19 cellular contexts compared by ENCODE assay signal in genomic region chr12:32446306-32447119, GRCh38. TPM values are rescaled to one million over a fixed set of nuclear protein-coding genes. Genes with fewer than 3 reads are reported as not detected.
DNase-seq lines count a peak whose midpoint lies in the region; ATAC-seq, FAIRE-seq and TF ChIP-seq lines count a peak whose summit lies in the region.
"Had no signal": no experiment of that assay in that cellular context is flagged by ENCODE, and none has a peak within 500 bp of the region (broad histone marks: within the 10 kb centered on the region; RNA-seq: fewer than 3 reads in every experiment).

No MANE protein-coding gene starts in this region.

- no peak for TF ChIP-seq RAD21 in H1 (IDR thresholded peaks at IDR 0.05 in 1 of 2, conservative IDR thresholded peaks at IDR 0.05 in 1 of 2; ENCODE audit: low read depth in 2 of 2, low read length in 2 of 2)

- intact Hi-C loops in Right ventricle myocardium superior (cut with DNase I) (no loop called here), left cardiac atrium (cut with DNase I) (loop anchor here (5.0 kb wide), 3 partner anchors 44 to 211 kb away; no protein-coding TSS in a partner anchor)

- no peak overlapping the region for H3K23ac ChIP-seq in H1 (ENCODE audit: insufficient read length)

- H3K27me3 ChIP-seq in H1 (replicated peaks in 1 of 4; ENCODE audit: control insufficient read depth in 3 of 4, extremely low read depth in 1 of 4, insufficient read depth in 3 of 4, low read length in 3 of 4) = no peaks in the 10 kb centered on the region
- H3K27me3 ChIP-seq: left lung, spleen had no signal

- no peak overlapping the region for H2BK120ac ChIP-seq in H1 (replicated peaks; ENCODE audit: low read depth, low read length)

- FAIRE-seq in H1 (lab: Jason Lieb, UNC) (peak; percentile 63), urothelium cell line (lab: Jason Lieb, UNC) (peak; percentile 78), GM19239 (lab: Jason Lieb, UNC) (no peak)

- peak overlapping the region; percentile 37 for H2BK5ac ChIP-seq in H1 (ENCODE audit: low read depth, low read length)

- H4K20me1 ChIP-seq in H1 (replicated peaks in 1 of 2; ENCODE audit: control insufficient read depth in 1 of 2, insufficient read depth in 2 of 2, low read length in 2 of 2) = peaks cover 3 to 5% of the 10 kb centered on the region in 2 experiments

- H4K5ac ChIP-seq in H1 (ENCODE audit: insufficient read length, low read depth, low read length) = no peak overlapping the region

- H3K14ac ChIP-seq in H1 (ENCODE audit: insufficient read length) = no peak overlapping the region

- H3K23me2 ChIP-seq in H1 (ENCODE audit: low read depth, low read length) = no peaks in the 10 kb centered on the region

- H3K9ac ChIP-seq in H1 (replicated peaks in 1 of 4; ENCODE audit: extremely low read depth in 1 of 4, low read depth in 3 of 4, low read length in 3 of 4) = peak overlapping the region in 1 of 4 experiments; percentile 36; a peak in 1 of 7 replicates
- H3K9ac ChIP-seq: GM23248 had no signal

- no peak overlapping the region for H4K8ac ChIP-seq in H1 (ENCODE audit: extremely low read depth, insufficient read depth, low read length)

- peak overlapping the region in 1 of 2 experiments; percentile 51; a peak in 1 of 4 replicates for H3K4me2 ChIP-seq in H1 (ENCODE audit: insufficient read depth in 1 of 2, low read depth in 2 of 2, low read length in 2 of 2)

- H3K9me3 ChIP-seq in H1 (ENCODE audit: insufficient read depth in 2 of 2, low read depth in 1 of 2, low read length in 1 of 2) = no peaks in the 10 kb centered on the region
- H3K9me3 ChIP-seq: left lung, spleen had no signal

- peak overlapping the region; percentile 15 for H4K91ac ChIP-seq in H1 (replicated peaks; ENCODE audit: insufficient read length, low read length)

- peak overlapping the region; percentile 51; the same call in 1 of the 2 replicates for H2BK15ac ChIP-seq in H1 (ENCODE audit: low read length)

- CTCF ChIA-PET in H1 (lab: Charles Lee; ENCODE audit: partially characterized antibody) = interaction anchor here (0.6 to 1.3 kb wide), 4 partner anchors 13 to 1142 kb away, joined by 3 to 4 read pairs (median 4); no protein-coding TSS in a partner anchor

- peak overlapping the region; percentile 46; the same call in 1 of the 2 replicates for H2BK12ac ChIP-seq in H1 (ENCODE audit: low read depth, low read length)

- no peak for DNase-seq in Right ventricle myocardium superior
- no peak for DNase-seq in left cardiac atrium
- no peak for DNase-seq in H1 (ENCODE audit: low read depth in 1 of 2, low spot score in 2 of 2)
- DNase-seq in left kidney (ENCODE audit: low read depth, low spot score) = peak; percentile 70
- DNase-seq in urothelium cell line (ENCODE audit: low spot score) = no peak
- DNase-seq in GM19239 (ENCODE audit: insufficient read length, low spot score) = no peak
- no peak for DNase-seq in NCI-H69 (lab: John Stamatoyannopoulos, UW)
- DNase-seq: activated CD8-positive, alpha-beta T cell treated with anti-CD3 and anti-CD28 coated beads for 36 hours; activated T-cell treated with anti-CD3 and anti-CD28 coated beads, Interleukin-2, amount 50 U/mL, for 72 hours; caudate nucleus; effector CD8-positive, alpha-beta T cell; left lung; NCI-H1930; NCI-H526; spleen; stimulated activated naive CD8-positive, alpha-beta T cell treated with anti-CD3 and anti-CD28 coated beads, Interleukin-15, Interleukin-2, amounts not matched to agents 100 U/mL and 50 U/mL, for 24 hours had no signal

- no peak overlapping the region for H2BK20ac ChIP-seq in H1 (ENCODE audit: low read length)

- H3K79me1 ChIP-seq in H1 (ENCODE audit: low read depth, low read length) = peaks cover 8% of the 10 kb centered on the region

- H3K79me2 ChIP-seq in H1 (ENCODE audit: control insufficient read depth in 1 of 2, insufficient read depth in 2 of 2, low read length in 2 of 2) = peaks cover 19 to 96% of the 10 kb centered on the region in 2 experiments

- H2AK5ac ChIP-seq in H1 (ENCODE audit: low read depth, low read length) = peak overlapping the region; percentile 76; the same call in 1 of the 2 replicates

- H3K4me1 ChIP-seq in H1 (replicated peaks in 1 of 4; ENCODE audit: control insufficient read depth in 3 of 4, insufficient read depth in 4 of 4, low read length in 3 of 4) = peaks cover 0 to 17% (median 16%) of the 10 kb centered on the region in 4 experiments; a peak in 5 of 7 replicates

- TF ChIP-seq POLR2A in H1 (IDR thresholded peaks at IDR 0.05; ENCODE audit: control extremely low read depth in 1 of 2, low read depth in 2 of 2, low read length in 2 of 2) = no peak

- H3K56ac ChIP-seq in H1 (replicated peaks; ENCODE audit: insufficient read length, low read depth, low read length) = no peak overlapping the region

- peak overlapping the region; percentile 28; the same call in 1 of the 2 replicates for H3K27ac ChIP-seq in H1 (ENCODE audit: low read depth, low read length)
- H3K27ac ChIP-seq: GM23248, spleen had no signal

- POLR2A ChIA-PET in H1 (lab: Charles Lee; ENCODE audit: partially characterized antibody) = interaction anchor here (1.1 kb wide), 1 partner anchor 13 kb away, joined by 5 read pairs; no protein-coding TSS in a partner anchor

- no peak overlapping the region for H3K4me3 ChIP-seq in H1 (ENCODE audit: extremely low read depth in 1 of 4, insufficient read depth in 2 of 4, low read depth in 3 of 4, low read length in 4 of 4)
- H3K4me3 ChIP-seq: GM23248, left lung, spleen had no signal

- no peak for TF ChIP-seq CTCF in H1 (IDR thresholded peaks at IDR 0.05; ENCODE audit: control extremely low read depth in 1 of 3, insufficient read depth in 1 of 3, low read depth in 1 of 3, low read length in 3 of 3)

- no peak overlapping the region for H3K4ac ChIP-seq in H1 (replicated peaks; ENCODE audit: insufficient read length, low read depth, low read length)

- TF ChIP-seq EP300 in H1 (IDR thresholded peaks at IDR 0.05; ENCODE audit: borderline replicate concordance in 1 of 2, low read depth in 2 of 2, low read length in 2 of 2) = no peak

- H2AFZ ChIP-seq in H1 (ENCODE audit: low read length) = no peak overlapping the region
- H2AFZ ChIP-seq: GM23248 had no signal

- WGBS in H1 (ENCODE audit: extremely low coverage in 1 of 2, insufficient coverage in 1 of 2, insufficient read length in 1 of 2, insufficient replicate concordance in 2 of 2, low coverage in 1 of 2, low lambda C conversion rate in 2 of 2, missing lambda C conversion rate in 1 of 2), 2 experiments = 86% methylated on average over 14 of the region's 14 CpGs; no CpG with 5 or more reads in 1 of the 2 experiments

- no peaks in the 10 kb centered on the region for H3K36me3 ChIP-seq in H1 (ENCODE audit: control insufficient read depth in 2 of 4, insufficient read depth in 4 of 4, low read length in 3 of 4)
- H3K36me3 ChIP-seq: left lung, spleen had no signal

- ATAC-seq in Right ventricle myocardium superior (ENCODE audit: poor library complexity) (peak; percentile 73), left cardiac atrium (no peak), GM21529 (IDR thresholded peaks at IDR 0.05; ENCODE audit: unreplicated experiment) (no peak)
- ATAC-seq: activated CD8-positive, alpha-beta T cell treated with anti-CD3 and anti-CD28 coated beads for 36 hours; activated T-cell treated with anti-CD3 and anti-CD28 coated beads, Interleukin-2, amount 50 U/mL, for 72 hours; left lung; SK-N-SH treated with all-trans-retinoic acid at 6 μM for 48 hours; stimulated activated naive CD8-positive, alpha-beta T cell treated with anti-CD3 and anti-CD28 coated beads, Interleukin-15, Interleukin-2, amounts not matched to agents 100 U/mL and 50 U/mL, for 24 hours had no signal

- H3K18ac ChIP-seq in H1 (ENCODE audit: extremely low read depth, low read length) = peak overlapping the region; percentile 61; the same call in 1 of the 2 replicates

TF ChIP-seq in H1, 55 proteins besides CTCF, POLR2A, EP300 and RAD21:
- TF ChIP-seq PHF8 (conservative IDR thresholded peaks at IDR 0.05; ENCODE audit: low read depth, low read length) = no peak
- TF ChIP-seq E2F6 (IDR thresholded peaks at IDR 0.05) = no peak
- TF ChIP-seq SAP30 (IDR thresholded peaks at IDR 0.05; ENCODE audit: insufficient read depth, insufficient replicate concordance, low read length) = no peak
- no peak for TF ChIP-seq CHD2 (IDR thresholded peaks at IDR 0.05; ENCODE audit: low read length)
- TF ChIP-seq POLR2AphosphoS5 (IDR thresholded peaks at IDR 0.05; ENCODE audit: low read depth, low read length) = no peak
- TF ChIP-seq KDM1A (IDR thresholded peaks at IDR 0.05; ENCODE audit: borderline replicate concordance, low read length) = no peak
- no peak for TF ChIP-seq RXRA (IDR thresholded peaks at IDR 0.05; ENCODE audit: insufficient read depth, low read depth, low read length)
- TF ChIP-seq, protein P1, sequence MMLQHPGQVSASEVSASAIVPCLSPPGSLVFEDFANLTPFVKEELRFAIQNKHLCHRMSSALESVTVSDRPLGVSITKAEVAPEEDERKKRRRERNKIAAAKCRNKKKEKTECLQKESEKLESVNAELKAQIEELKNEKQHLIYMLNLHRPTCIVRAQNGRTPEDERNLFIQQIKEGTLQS (IDR thresholded peaks at IDR 0.05; ENCODE audit: insufficient read depth, low read depth, low read length) = no peak
- TF ChIP-seq BRCA1 (IDR thresholded peaks at IDR 0.05; ENCODE audit: low read depth, low read length) = no peak

RNA-seq across cellular contexts. Expression of gene FGD4, which starts 47.2 kb away (rescaled TPM):
- 17.3 TPM for total RNA-seq in Right ventricle myocardium superior
- total RNA-seq in left cardiac atrium = 10 to 100 TPM; 15.9 to 16.0 TPM
- 44.5 and 48.2 TPM in 2 replicates for total RNA-seq in H1 (2021; fragmentation: NEBNext Ultra II Directional; extraction: Animal tissue kit (Norgen Biotek cat#: 25700))
- 7.1 and 8.5 TPM in 2 replicates for polyA plus RNA-seq in H1 (2011; rRNA removed)
- 12.2 TPM for polyA plus RNA-seq in H1 (2011; cell fraction: cytosol; rRNA removed)
- 21.7 TPM for polyA plus RNA-seq in H1 (2011; cell fraction: nucleus; rRNA removed)
- polyA plus RNA-seq in H1 (2012, experiment 1 of 2) = 10.5 to 16.0 TPM (median 13.6 TPM) in 4 replicates
- 1.5 TPM for polyA plus RNA-seq in H1 (2012, experiment 2 of 2)
- polyA plus RNA-seq in H1 (2013, experiment 1 of 2) = 16.1 TPM
- 15.0 TPM for polyA plus RNA-seq in H1 (2013, experiment 2 of 2)
- 79.9 and 132 TPM in 2 replicates for polyA minus RNA-seq in H1 (2011; rRNA and poly(A)+ RNA removed)
- polyA minus RNA-seq in H1 (2011; cell fraction: cytosol; rRNA and poly(A)+ RNA removed) = 72.6 TPM
- polyA minus RNA-seq in H1 (2011; cell fraction: nucleus; rRNA and poly(A)+ RNA removed) = 192 TPM
